In the genomic region with DNA sequence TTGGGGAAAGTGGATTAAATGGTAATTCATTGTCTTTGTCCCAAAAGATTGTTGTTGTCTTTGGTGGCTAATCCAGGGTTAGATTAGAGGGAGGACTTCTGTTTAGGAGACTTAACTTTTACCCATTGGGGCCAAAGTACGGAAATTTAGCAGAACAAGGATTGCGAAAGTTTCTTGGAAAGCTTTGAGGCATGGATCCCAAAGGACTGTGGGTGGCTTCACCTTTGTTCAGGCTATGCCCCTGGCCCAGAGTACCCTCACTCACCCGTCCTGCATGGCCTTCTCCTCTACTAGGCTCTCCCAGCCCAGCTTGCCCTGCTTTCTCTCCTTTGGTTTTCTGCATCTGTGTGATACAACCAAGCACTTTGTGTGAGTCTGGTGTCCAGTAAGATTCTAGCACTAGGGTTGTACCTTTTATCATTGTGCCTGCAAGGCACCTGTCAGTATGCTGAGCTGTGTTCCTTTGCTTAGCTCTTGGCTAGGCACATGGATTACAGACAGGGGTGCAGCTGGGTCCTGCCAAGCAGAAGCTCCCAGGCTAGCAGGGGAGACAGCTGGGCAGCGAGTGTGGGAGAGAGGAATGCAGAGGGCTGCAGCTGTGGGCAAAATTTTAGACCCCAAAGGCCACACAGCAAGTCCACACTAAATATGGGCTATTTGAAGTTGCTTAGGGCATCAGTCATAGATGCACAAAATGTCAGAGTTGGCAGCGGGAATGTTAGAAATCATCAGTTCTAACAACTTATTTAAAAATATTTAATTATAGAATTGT, we compare ENCODE assay signal across 12 cellular contexts. TPM values are rescaled to one million over a fixed set of nuclear protein-coding genes. Genes with fewer than 3 reads are reported as not detected.
DNase-seq lines count a peak whose midpoint lies in the region; ATAC-seq and TF ChIP-seq lines count a peak whose summit lies in the region.
"Had no signal": no experiment of that assay in that cellular context is flagged by ENCODE, and none has a peak within 500 bp of the region (broad histone marks: within the 10 kb centered on the region; RNA-seq: fewer than 3 reads in every experiment).

No MANE protein-coding gene starts in this region.

- H2BK120ac ChIP-seq in IMR-90 (ENCODE audit: low read depth, low read length), result no peak overlapping the region

- H3K79me1 ChIP-seq in IMR-90 (ENCODE audit: low read depth in 1 of 2, low read length in 2 of 2), result no peaks in the 10 kb centered on the region

- H4K20me1 ChIP-seq in IMR-90 (ENCODE audit: insufficient read depth, low read length), result no peaks in the 10 kb centered on the region

- no peak for TF ChIP-seq CTCF in IMR-90 (conservative IDR thresholded peaks at IDR 0.05; ENCODE audit: low read depth, low read length)
- no peak for TF ChIP-seq CTCF in VCaP (conservative IDR thresholded peaks at IDR 0.05)
- TF ChIP-seq CTCF in liver (IDR thresholded peaks at IDR 0.05; ENCODE audit: low read depth, low read length, missing input control), result no peak
- TF ChIP-seq CTCF in spleen (IDR thresholded peaks at IDR 0.05 in 8 of 11, conservative IDR thresholded peaks at IDR 0.05 in 3 of 11), result no peak

- H3K18ac ChIP-seq in IMR-90 (ENCODE audit: low read depth, low read length), result no peak overlapping the region

- H3K4me2 ChIP-seq in IMR-90 (ENCODE audit: low read depth, low read length), result no peak overlapping the region

- H3K14ac ChIP-seq in IMR-90 (replicated peaks; ENCODE audit: low read depth, low read length), result no peak overlapping the region

- intact Hi-C loops in IMR-90 (cut with micrococcal nuclease), result no loop called here
- intact Hi-C loops in spleen (cut with DNase I; ENCODE audit: low total_unique reads), result no loop called here

- ATAC-seq in IMR-90 (ENCODE audit: low read depth) (no peak), GM21390 (IDR thresholded peaks at IDR 0.05; ENCODE audit: unreplicated experiment) (no peak)
- ATAC-seq: activated CD4-positive, CD25-positive, alpha-beta regulatory T cell treated with anti-CD3 and anti-CD28 coated beads, Interleukin-2, amount 50 U/mL, for 24 hours had no signal

- WGBS in IMR-90 (ENCODE audit: extremely low coverage in 2 of 2, insufficient read length in 1 of 2), 2 experiments, result no CpG with 5 or more reads among the region's 5 CpGs
- 51% methylated on average over 5 of the region's 5 CpGs for WGBS in liver
- WGBS in spleen, 5 donors, result 87 to 94% (median 91%) methylated on average over 5 of the region's 5 CpGs

- H4K5ac ChIP-seq in IMR-90 (ENCODE audit: low read depth, low read length), result no peak overlapping the region

- no peak overlapping the region for H2BK5ac ChIP-seq in IMR-90 (ENCODE audit: low read depth, low read length, poor library complexity, severe bottlenecking)

- TF ChIP-seq POLR2A in IMR-90 (IDR thresholded peaks at IDR 0.05; ENCODE audit: low read depth, low read length) (no peak), spleen (IDR thresholded peaks at IDR 0.05) (no peak)

- H2AK5ac ChIP-seq in IMR-90 (ENCODE audit: low read depth, low read length), result no peak overlapping the region

- H3K4me1 ChIP-seq in IMR-90 (ENCODE audit: control insufficient read depth, insufficient read depth, low read length) (no peaks in the 10 kb centered on the region), liver (ENCODE audit: control insufficient read depth in 4 of 4, insufficient read depth in 4 of 4, low read length in 3 of 4) (peaks cover 0 to 30% (median 11%) of the 10 kb centered on the region in 4 donors), spleen (peaks cover 0 to 61% (median 13%) of the 10 kb centered on the region in 6 donors)

- H3K56ac ChIP-seq in IMR-90 (ENCODE audit: extremely low read depth, insufficient read depth, low read length), result no peak overlapping the region

- H3K4me3 ChIP-seq in IMR-90 (ENCODE audit: insufficient read depth, low read depth, low read length) (no peak overlapping the region), liver (ENCODE audit: low read depth in 1 of 3, low read length in 3 of 3) (peak overlapping the region; percentile 76 to 94 (median 86)), spleen (peak overlapping the region in 5 of 8 donors; percentile 81 to 99 (median 87))

- CTCF ChIA-PET in IMR-90 (lab: Yijun Ruan, JAX), result no interaction called here

- peak overlapping the region; percentile 48 for H2AFZ ChIP-seq in IMR-90 (replicated peaks; ENCODE audit: low read length, poor library complexity)

- H3K27ac ChIP-seq in IMR-90 (ENCODE audit: insufficient read depth, low read length) (no peak overlapping the region), VCaP (peak overlapping the region; percentile 88), liver (ENCODE audit: low read depth in 1 of 2, low read length in 2 of 2) (peak overlapping the region; percentile 99), spleen (peak overlapping the region in 1 of 8 donors; percentile 84)

- no TSS peak for BruUV-seq in IMR-90 (replicated peaks; lab: Mats Ljungman, UMichigan)

- H4K8ac ChIP-seq in IMR-90 (ENCODE audit: low read depth in 2 of 2, low read length in 2 of 2), result no peak overlapping the region

- dilution Hi-C loops in IMR-90 (cut with HindIII; ENCODE audit: low sequenced_read_pairs, unreplicated experiment), result no loop called here

- no peak for TF ChIP-seq RAD21 in IMR-90 (IDR thresholded peaks at IDR 0.05; ENCODE audit: low read length)
- TF ChIP-seq RAD21 in liver (IDR thresholded peaks at IDR 0.05), result peak in 1 of 2 donors; percentile 22

- H4K91ac ChIP-seq in IMR-90 (ENCODE audit: insufficient read depth, low read depth, low read length), result no peak overlapping the region

- no peak overlapping the region for H3K4ac ChIP-seq in IMR-90 (ENCODE audit: low read depth, low read length)

- POLR2A ChIA-PET in IMR-90 (lab: Charles Lee; ENCODE audit: unreplicated experiment), result no interaction called here

- H3K23ac ChIP-seq in IMR-90 (ENCODE audit: low read depth, low read length), result no peak overlapping the region

- no peak overlapping the region for H2BK20ac ChIP-seq in IMR-90 (ENCODE audit: low read depth, low read length)

- no peak overlapping the region for H3K9ac ChIP-seq in IMR-90 (ENCODE audit: low read depth, low read length)
- H3K9ac ChIP-seq in liver (ENCODE audit: low read depth in 1 of 2, low read length in 2 of 2), result peak overlapping the region in 1 of 2 donors; percentile 87

- H3K27me3 ChIP-seq in IMR-90 (ENCODE audit: control insufficient read depth, insufficient read depth, low read length) (peaks cover 53% of the 10 kb centered on the region), liver (ENCODE audit: control insufficient read depth in 4 of 4, insufficient read depth in 4 of 4, low read length in 3 of 4) (no peaks in the 10 kb centered on the region), spleen (replicated peaks in 1 of 7) (peaks cover 0 to 23% (median 0%) of the 10 kb centered on the region in 7 donors)

- DNase-seq in IMR-90, result no peak
- DNase-seq in spleen, result no peak
- no peak for DNase-seq in ecto neural progenitor cell (ENCODE audit: low spot score)
- DNase-seq in NOMO-1 treated with DMSO at 0.1 percent for 48 hours (lab: John Stamatoyannopoulos, UW; ENCODE audit: unreplicated experiment), result no peak
- DNase-seq: activated gamma-delta T cell treated with Interleukin-2 at 50 U/mL for 16 hours; NCI-H2081; SHP77 treated with DMSO at 0.1 percent for 48 hours; stimulated activated CD4-positive, alpha-beta T cell treated with anti-CD3 and anti-CD28 coated beads, Interleukin-2, amount 100 ng/mL, for 48 hours had no signal

- no peak overlapping the region for H2BK15ac ChIP-seq in IMR-90 (ENCODE audit: low read depth, low read length)

- in situ Hi-C loops in IMR-90 (cut with MboI; ENCODE audit: low sequenced_read_pairs), result no loop called here

- H3K9me3 ChIP-seq in IMR-90 (ENCODE audit: control insufficient read depth, insufficient read depth, low read length), result no peaks in the 10 kb centered on the region
- H3K9me3 ChIP-seq in liver (ENCODE audit: control insufficient read depth in 4 of 4, low read length in 3 of 4), result no peaks in the 10 kb centered on the region
- no peaks in the 10 kb centered on the region for H3K9me3 ChIP-seq in spleen

- H3K36me3 ChIP-seq in IMR-90 (ENCODE audit: control insufficient read depth, insufficient read depth, low read length), result no peaks in the 10 kb centered on the region
- peaks cover 0 to 3% (median 0%) of the 10 kb centered on the region in 4 donors for H3K36me3 ChIP-seq in liver (ENCODE audit: control insufficient read depth in 4 of 4, insufficient read depth in 3 of 4, low read depth in 1 of 4, low read length in 3 of 4)
- no peaks in the 10 kb centered on the region for H3K36me3 ChIP-seq in spleen

- no peaks in the 10 kb centered on the region for H3K9me1 ChIP-seq in IMR-90 (ENCODE audit: insufficient read depth, low read length)

- H2AK9ac ChIP-seq in IMR-90 (replicated peaks; ENCODE audit: low read depth, low read length, poor library complexity), result no peak overlapping the region

TF ChIP-seq in IMR-90, 13 proteins besides CTCF, POLR2A, EP300 and RAD21:
- TF ChIP-seq CEBPB (IDR thresholded peaks at IDR 0.05; ENCODE audit: low read depth, low read length) (peak; percentile 59; the same call in 1 of the 2 replicates), CHD1 (IDR thresholded peaks at IDR 0.05; ENCODE audit: low read depth, low read length) (no peak)
TF ChIP-seq in IMR-90: peak in this region for 1.

TF ChIP-seq in liver, 16 proteins besides CTCF, POLR2A, EP300 and RAD21 (continues in another document):
- TF ChIP-seq SP1 (IDR thresholded peaks at IDR 0.05), result peak; percentile 79
- TF ChIP-seq NR2F2 (IDR thresholded peaks at IDR 0.05), result no peak
- peak; percentile 93 to 94 for TF ChIP-seq HNF4A (conservative IDR thresholded peaks at IDR 0.05)

RNA-seq across cellular contexts. Expression of gene PPARGC1B, which starts 3.2 kb away (rescaled TPM):
- total RNA-seq in IMR-90 (2012; rRNA removed), result under 0.01 and 0.18 TPM in 2 replicates
- polyA plus RNA-seq in IMR-90 (2012; rRNA removed), result 0.10 and 0.27 TPM in 2 replicates
- polyA plus RNA-seq in IMR-90 (2012; cell fraction: cytosol; rRNA removed), result 0.05 and 0.09 TPM in 2 replicates
- 0.31 and 0.37 TPM in 2 replicates for polyA plus RNA-seq in IMR-90 (2012; cell fraction: nucleus; rRNA removed; ENCODE audit: low replicate concordance)
- 1 to 10 TPM in 1 of 2 donors, under 1 TPM in 1; 0.70 to 3.0 TPM for total RNA-seq in liver
- polyA plus RNA-seq in liver, result 1 to 10 TPM in 1 of 2 donors, under 1 TPM in 1; 0.97 to 3.5 TPM
- total RNA-seq in spleen, result 1 to 10 TPM; 4.4 to 9.1 (median 7.1) TPM
- polyA plus RNA-seq in spleen, result 1 to 10 TPM in 1 of 3 donors, under 1 TPM in 2; 0.61 to 1.7 (median 0.76) TPM
